19 cellular contexts compared by ENCODE assay signal in genomic region chr12:83471341-83471740, GRCh38.
"Had no signal": no experiment of that assay in that cellular context is flagged by ENCODE, and none has a peak within 500 bp of the region (broad histone marks: within the 10 kb centered on the region; RNA-seq: fewer than 3 reads in every experiment).

No MANE protein-coding gene starts in this region.

- H3K79me2 ChIP-seq: parathyroid adenoma had no signal

- H2AFZ ChIP-seq: parathyroid adenoma had no signal

- ATAC-seq: effector memory CD8-positive, alpha-beta T cell; gastroesophageal sphincter; naive thymus-derived CD4-positive, alpha-beta T cell; right lobe of liver; stimulated activated naive B cell treated with anti-CD40 and anti-IgM and Interleukin-4, amounts not matched to agents 10 μg/mL and 1 μg/mL and 100 μg/mL, for 72 hours; stimulated activated naive CD8-positive, alpha-beta T cell treated with anti-CD3 and anti-CD28 coated beads, Interleukin-15, amount 100 ng/mL, for 72 hours had no signal

- DNase-seq: effector memory CD8-positive, alpha-beta T cell; esophagus squamous epithelium; foreskin fibroblast; glutamatergic neuron; kidney; left colon; mammary epithelial cell; naive thymus-derived CD4-positive, alpha-beta T cell; nephron progenitor cell; right lobe of liver; stimulated activated CD4-positive, alpha-beta T cell treated with anti-CD3 and anti-CD28 coated beads, Interleukin-2, amount 100 ng/mL, for 24 hours; stimulated activated CD4-positive, alpha-beta T cell treated with anti-CD3 and anti-CD28 coated beads, Interleukin-4, amount 100 ng/mL, for 4 hours; stimulated activated naive B cell treated with anti-CD40 and anti-IgM and Interleukin-4, amounts not matched to agents 10 μg/mL and 1 μg/mL and 100 μg/mL, for 72 hours; stimulated activated naive CD8-positive, alpha-beta T cell treated with anti-CD3 and anti-CD28 coated beads, Interleukin-15, amount 100 ng/mL, for 72 hours; transverse colon had no signal

- H3K9me3 ChIP-seq: esophagus squamous epithelium, gastroesophageal sphincter, prostate gland, right lobe of liver, thoracic aorta, transverse colon had no signal

- H3K36me3 ChIP-seq: esophagus squamous epithelium, gastroesophageal sphincter, prostate gland, right lobe of liver, thoracic aorta, transverse colon had no signal

- H3K27me3 ChIP-seq: esophagus squamous epithelium, gastroesophageal sphincter, right lobe of liver, transverse colon had no signal

- H3K9ac ChIP-seq: parathyroid adenoma had no signal

- H3K4me3 ChIP-seq: esophagus squamous epithelium, gastroesophageal sphincter, prostate gland, right lobe of liver, thoracic aorta, transverse colon had no signal

- H3K4me1 ChIP-seq: esophagus squamous epithelium, gastroesophageal sphincter, parathyroid adenoma, prostate gland, transverse colon had no signal

- H3K27ac ChIP-seq: esophagus squamous epithelium, gastroesophageal sphincter, parathyroid adenoma, prostate gland, right lobe of liver, thoracic aorta, transverse colon had no signal
